8 cellular contexts compared by ENCODE assay signal in genomic region chr9:36399980-36400331, GRCh38. TPM values are rescaled to one million over a fixed set of nuclear protein-coding genes. Genes with fewer than 3 reads are reported as not detected.
DNase-seq lines count a peak whose midpoint lies in the region; ATAC-seq and TF ChIP-seq lines count a peak whose summit lies in the region.

RNF38 (minus strand) TSS chr9:36400269; CDS start chr9:36400108, 161 bp downstream.

- H3K9ac ChIP-seq in GM23248, result peak within 1 kb of the TSS; percentile 81
- H3K9ac ChIP-seq in neural progenitor cell, result peak within 1 kb of the TSS; percentile 89

- in situ Hi-C loops in GM23248 (cut with MboI), result loop anchor here (10.0 kb wide), 1 partner anchor 155 kb away; no protein-coding TSS in a partner anchor

- H3K9me3 ChIP-seq in GM23248 (ENCODE audit: low read depth), result no peaks in the 10 kb centered on the region
- no peaks in the 10 kb centered on the region for H3K9me3 ChIP-seq in esophagus muscularis mucosa
- H3K9me3 ChIP-seq in neural progenitor cell (ENCODE audit: low read depth), result no peaks in the 10 kb centered on the region

- no peak for TF ChIP-seq POLR2A in esophagus muscularis mucosa (IDR thresholded peaks at IDR 0.05; ENCODE audit: low read depth)

- intact Hi-C loops in T-helper 2 cell treated with Interferon-gamma antibody and Interleukin-4, amounts not matched to agents 100 ng/mL and 5 ng/mL, for 36 hours (cut with micrococcal nuclease), result loop anchor here (1.0 to 5.0 kb wide), 6 partner anchors 72 to 1087 kb away; partner anchors contain the start of genes CLTA, MELK and POLR1E
- intact Hi-C loops in esophagus muscularis mucosa (cut with DNase I), result loop anchor here (5.0 kb wide), 1 partner anchor 87 kb away; no protein-coding TSS in a partner anchor

- no peak for TF ChIP-seq CTCF in esophagus muscularis mucosa (IDR thresholded peaks at IDR 0.05)
- TF ChIP-seq CTCF in neural progenitor cell (IDR thresholded peaks at IDR 0.05), result no peak

- H2AFZ ChIP-seq in GM23248, result peak within 1 kb of the TSS; percentile 90
- H2AFZ ChIP-seq in neural progenitor cell (replicated peaks), result no peak within 1 kb of the TSS

- no peaks in the 10 kb centered on the region for H3K27me3 Mint-ChIP-seq in neural progenitor cell (ENCODE audit: insufficient read depth, low read depth)

- H3K4me1 Mint-ChIP-seq in neural progenitor cell, result peaks cover 26% of the 10 kb centered on the region

- no peaks in the 10 kb centered on the region for H3K9me3 Mint-ChIP-seq in neural progenitor cell

- no peak for DNase-seq in GM23248
- no peak for DNase-seq in esophagus muscularis mucosa (ENCODE audit: extremely low spot score)
- DNase-seq in neural progenitor cell (ENCODE audit: low spot score), result no peak
- DNase-seq in anterior cingulate cortex (lab: John Stamatoyannopoulos, UW), result no peak
- DNase-seq in amniotic stem cell (lab: John Stamatoyannopoulos, UW), result no peak

- no peak for TF ChIP-seq EP300 in esophagus muscularis mucosa (IDR thresholded peaks at IDR 0.05)

- peak within 1 kb of the TSS; percentile 69 for H3K27ac ChIP-seq in GM23248
- H3K27ac ChIP-seq in esophagus muscularis mucosa (replicated peaks in 1 of 4), result peak within 1 kb of the TSS; percentile 91 to 98 (median 95)
- peak within 1 kb of the TSS; percentile 99 for H3K27ac ChIP-seq in neural progenitor cell

- ATAC-seq in GM19455 (IDR thresholded peaks at IDR 0.05; ENCODE audit: unreplicated experiment) (no peak), GM21423 (IDR thresholded peaks at IDR 0.05; ENCODE audit: unreplicated experiment) (no peak)

- H3K4me1 ChIP-seq in GM23248 (ENCODE audit: insufficient read depth) (peaks cover 31% of the 10 kb centered on the region), esophagus muscularis mucosa (peaks cover 19 to 56% (median 44%) of the 10 kb centered on the region in 4 donors), neural progenitor cell (peaks cover 43% of the 10 kb centered on the region)

- peaks cover 15% of the 10 kb centered on the region for H3K36me3 Mint-ChIP-seq in neural progenitor cell

- H3K9me2 ChIP-seq in GM23248 (ENCODE audit: insufficient read depth), result no peaks in the 10 kb centered on the region

- H3F3A ChIP-seq in GM23248 (ENCODE audit: insufficient read depth), result peaks cover 24% of the 10 kb centered on the region
- H3F3A ChIP-seq in neural progenitor cell (ENCODE audit: low read depth), result peaks cover 44% of the 10 kb centered on the region

- peak within 1 kb of the TSS; percentile 95 for H3K4me3 Mint-ChIP-seq in neural progenitor cell

- H3K27me3 ChIP-seq in GM23248 (replicated peaks; ENCODE audit: insufficient read depth), result no peaks in the 10 kb centered on the region
- H3K27me3 ChIP-seq in esophagus muscularis mucosa, result no peaks in the 10 kb centered on the region
- H3K27me3 ChIP-seq in neural progenitor cell, result no peaks in the 10 kb centered on the region

- H3K27ac Mint-ChIP-seq in neural progenitor cell, result peak within 1 kb of the TSS; percentile 96

- no peaks in the 10 kb centered on the region for H4K20me1 ChIP-seq in GM23248 (ENCODE audit: insufficient read depth)
- peaks cover 59% of the 10 kb centered on the region for H4K20me1 ChIP-seq in neural progenitor cell (ENCODE audit: low read depth)

- no peaks in the 10 kb centered on the region for H3K36me3 ChIP-seq in GM23248 (ENCODE audit: low read depth)
- H3K36me3 ChIP-seq in esophagus muscularis mucosa, result no peaks in the 10 kb centered on the region
- H3K36me3 ChIP-seq in neural progenitor cell, result no peaks in the 10 kb centered on the region

- H3K4me3 ChIP-seq in GM23248 (peak within 1 kb of the TSS; percentile 84), esophagus muscularis mucosa (peak within 1 kb of the TSS; percentile 83 to 91 (median 86)), neural progenitor cell (peak within 1 kb of the TSS; percentile 75)

- H3K4me2 ChIP-seq in GM23248 (ENCODE audit: unreplicated experiment) (peak within 1 kb of the TSS; percentile 89), neural progenitor cell (peak within 1 kb of the TSS; percentile 93)

- 0 to 2% methylated on average over 12 of the region's 12 CpGs for WGBS in GM23248 (ENCODE audit: low coverage in 1 of 2, low lambda C conversion rate in 2 of 2, missing lambda C conversion rate in 2 of 2), 2 experiments
- under 1% methylated on average over 12 of the region's 12 CpGs for WGBS in esophagus muscularis mucosa

- H3K79me2 ChIP-seq in GM23248 (ENCODE audit: insufficient read depth) (peaks cover 89% of the 10 kb centered on the region), neural progenitor cell (ENCODE audit: low read depth) (peaks cover 90% of the 10 kb centered on the region)

RNA-seq across cellular contexts. Expression of gene RNF38, which starts in this region (rescaled TPM):
- total RNA-seq in GM23248 (2014; rRNA removed; shearing (Covaris generic)), result 10.7 and 16.5 TPM in 2 replicates
- polyA plus RNA-seq in GM23248 (2016; fragmentation: Nextera tagmentation; extraction: Ambion mirVana), result 6.2 and 6.7 TPM in 2 replicates
- 39.3 and 41.8 TPM in 2 replicates for total RNA-seq in T-helper 2 cell treated with Interferon-gamma antibody and Interleukin-4, amounts not matched to agents 100 ng/mL and 5 ng/mL, for 36 hours
- total RNA-seq in esophagus muscularis mucosa, result 10 to 100 TPM; 40.7 to 63.1 (median 49.1) TPM
- 49.8 and 63.8 TPM in 2 replicates for total RNA-seq in neural progenitor cell (ENCODE audit: low replicate concordance)
